In genomic region chr4:8470451-8471024, GRCh38 we compare ENCODE assay signal across 2 cellular contexts.
TF ChIP-seq lines count a peak whose summit lies in the region.

No MANE protein-coding gene starts in this region.

TF ChIP-seq in GM23338, 12 proteins besides CTCF, POLR2A, EP300 and RAD21:
- TF ChIP-seq ZNF331 (CRISPR knock-in tag; IDR thresholded peaks at IDR 0.05; ENCODE audit: low read depth) (no peak), ETS1 (IDR thresholded peaks at IDR 0.05) (no peak), EZH2phosphoT487 (IDR thresholded peaks at IDR 0.05; ENCODE audit: unreplicated experiment) (no peak)

TF ChIP-seq in K562, 482 proteins besides CTCF, POLR2A, EP300 and RAD21:
- peak; percentile 11; the same call in 1 of the 2 replicates for TF ChIP-seq POLR2G (IDR thresholded peaks at IDR 0.05; ENCODE audit: low read depth, low read length)
- TF ChIP-seq CHD7 (IDR thresholded peaks at IDR 0.05; ENCODE audit: low read depth, low read length), result no peak
